ENCODE assay signal across 22 cellular contexts in genomic region chr3:150038830-150039229, GRCh38.
A peak's percentile ranks its signal among the peaks of the same experiment; 100 is the strongest.
DNase-seq lines count a peak whose midpoint lies in the region; ATAC-seq and TF ChIP-seq lines count a peak whose summit lies in the region.
"Had no signal": no experiment of that assay in that cellular context is flagged by ENCODE, and none has a peak within 500 bp of the region (broad histone marks: within the 10 kb centered on the region; RNA-seq: fewer than 3 reads in every experiment).

No MANE protein-coding gene starts in this region.

- CTCF ChIA-PET in SK-N-SH (lab: Yijun Ruan, JAX) (no interaction called here), WTC11 (lab: Charles Lee) (no interaction called here)

- no peak for DNase-seq in SK-N-SH
- DNase-seq in WTC11 (ENCODE audit: low spot score): no peak
- DNase-seq in mesendoderm: peak; percentile 33
- DNase-seq in posterior cingulate gyrus: no peak
- no peak for DNase-seq in sigmoid colon
- DNase-seq in left lung: no peak
- DNase-seq: activated CD4-positive, alpha-beta T cell treated with anti-CD3 and anti-CD28 coated beads, Interleukin-2, amount 10 ng/mL, durations not matched to agents 24 days and 14 days; C1 segment of cervical spinal cord; H7; IMR-90; MV-4-11; NCI-H1930; NCI-H446; right cardiac atrium; stimulated activated naive CD8-positive, alpha-beta T cell treated with anti-CD3 and anti-CD28 coated beads, Interleukin-15, Interleukin-2, amounts not matched to agents 100 U/mL and 50 U/mL, for 24 hours; T-cell had no signal

- no peak for TF ChIP-seq RAD21 in SK-N-SH (IDR thresholded peaks at IDR 0.05; ENCODE audit: low read length)

- peak overlapping the region; percentile 59; the same call in 1 of the 2 replicates for H2AFZ ChIP-seq in SK-N-SH (ENCODE audit: low read depth)

- H2BK5ac ChIP-seq in mesendoderm (ENCODE audit: low read length): no peak overlapping the region

- POLR2A ChIA-PET in SK-N-SH (lab: Yijun Ruan, JAX) (no interaction called here), WTC11 (lab: Charles Lee) (no interaction called here)

- TF ChIP-seq CTCF in SK-N-SH (IDR thresholded peaks at IDR 0.05) (no peak), WTC11 (IDR thresholded peaks at IDR 0.05) (no peak), sigmoid colon (IDR thresholded peaks at IDR 0.05) (no peak), left lung (IDR thresholded peaks at IDR 0.05) (no peak)

- no peak overlapping the region for H3K23ac ChIP-seq in mesendoderm (ENCODE audit: low read length)

- peak overlapping the region; percentile 13; the same call in 1 of the 2 replicates for H3K4me3 Mint-ChIP-seq in WTC11
- H3K4me3 Mint-ChIP-seq: activated CD4-positive, alpha-beta T cell treated with anti-CD3 and anti-CD28 coated beads, Interleukin-2, amount 10 ng/mL, durations not matched to agents 24 days and 14 days; T-cell; type B pancreatic cell had no signal

- no peak for ATAC-seq in SK-N-SH treated with all-trans-retinoic acid at 6 μM for 48 hours
- peak; percentile 67 for ATAC-seq in WTC11
- ATAC-seq in HG03159 (IDR thresholded peaks at IDR 0.05; ENCODE audit: unreplicated experiment): no peak
- no peak for ATAC-seq in left lung
- ATAC-seq: GM12878; right cardiac atrium; stimulated activated naive CD8-positive, alpha-beta T cell treated with anti-CD3 and anti-CD28 coated beads, Interleukin-15, Interleukin-2, amounts not matched to agents 100 U/mL and 50 U/mL, for 24 hours; T-cell had no signal

- no peak overlapping the region for H3K18ac ChIP-seq in mesendoderm (ENCODE audit: low read length)

- peaks cover 29% of the 10 kb centered on the region for H3K27me3 Mint-ChIP-seq in WTC11 (ENCODE audit: low read depth)
- H3K27me3 Mint-ChIP-seq: type B pancreatic cell had no signal

- H4K5ac ChIP-seq in mesendoderm (ENCODE audit: low read length): no peak overlapping the region

- 82% methylated on average over 6 of the region's 6 CpGs for WGBS in SK-N-SH (ENCODE audit: low lambda C conversion rate)
- no CpG with 5 or more reads among the region's 6 CpGs for WGBS in mesendoderm (ENCODE audit: extremely low coverage, insufficient coverage, low lambda C conversion rate)
- 85 to 91% methylated on average over 6 of the region's 6 CpGs for WGBS in sigmoid colon, 2 donors

- H3K27me3 ChIP-seq in SK-N-SH (ENCODE audit: insufficient read depth) (no peaks in the 10 kb centered on the region), mesendoderm (ENCODE audit: insufficient read depth, low read length, poor library complexity) (no peaks in the 10 kb centered on the region), sigmoid colon (no peaks in the 10 kb centered on the region), left lung (no peaks in the 10 kb centered on the region)

- TF ChIP-seq EP300 in SK-N-SH (IDR thresholded peaks at IDR 0.05; ENCODE audit: borderline replicate concordance in 1 of 2, low read depth in 1 of 2, low read length in 1 of 2) (no peak), sigmoid colon (IDR thresholded peaks at IDR 0.05) (no peak)

- peaks cover 3% of the 10 kb centered on the region for H3F3A ChIP-seq in SK-N-SH (replicated peaks; ENCODE audit: insufficient read depth)

- peaks cover 20% of the 10 kb centered on the region for H3K36me3 Mint-ChIP-seq in WTC11
- H3K36me3 Mint-ChIP-seq: T-cell, type B pancreatic cell had no signal

- no peak overlapping the region for H2BK15ac ChIP-seq in mesendoderm (replicated peaks; ENCODE audit: low read depth)

- H3K36me3 ChIP-seq in SK-N-SH (replicated peaks in 1 of 2; ENCODE audit: control insufficient read depth in 1 of 2, insufficient read depth in 2 of 2, low read length in 1 of 2): peaks cover 0 to 3% of the 10 kb centered on the region in 2 experiments
- H3K36me3 ChIP-seq in mesendoderm (ENCODE audit: control insufficient read depth, insufficient read depth, low read length): no peaks in the 10 kb centered on the region
- no peaks in the 10 kb centered on the region for H3K36me3 ChIP-seq in sigmoid colon
- no peaks in the 10 kb centered on the region for H3K36me3 ChIP-seq in left lung

- H3K27ac ChIP-seq in SK-N-SH (ENCODE audit: low read depth in 2 of 2, low read length in 1 of 2) (no peak overlapping the region), mesendoderm (ENCODE audit: low read depth, low read length) (no peak overlapping the region), sigmoid colon (no peak overlapping the region), left lung (no peak overlapping the region)
- H3K27ac ChIP-seq: epithelial cell of prostate had no signal

- H3K9ac ChIP-seq in SK-N-SH: no peak overlapping the region
- no peak overlapping the region for H3K9ac ChIP-seq in mesendoderm (ENCODE audit: low read length)

- H3K4me1 ChIP-seq in SK-N-SH (ENCODE audit: control insufficient read depth in 1 of 2, insufficient read depth in 2 of 2, low read depth in 1 of 2, low read length in 1 of 2): no peaks in the 10 kb centered on the region; a peak in 1 of 4 replicates
- H3K4me1 ChIP-seq in mesendoderm (ENCODE audit: control insufficient read depth, low read depth, low read length): no peaks in the 10 kb centered on the region
- H3K4me1 ChIP-seq in sigmoid colon: no peaks in the 10 kb centered on the region
- H3K4me1 ChIP-seq in left lung: no peaks in the 10 kb centered on the region

- no peaks in the 10 kb centered on the region for H3K9me2 ChIP-seq in SK-N-SH

- no peaks in the 10 kb centered on the region for H3K79me2 ChIP-seq in SK-N-SH (ENCODE audit: insufficient read depth)
- H3K79me2 ChIP-seq in mesendoderm (ENCODE audit: control insufficient read depth, insufficient read depth, low read length): no peaks in the 10 kb centered on the region

- H3K27ac Mint-ChIP-seq in WTC11: no peak overlapping the region
- H3K27ac Mint-ChIP-seq: activated CD4-positive, alpha-beta T cell treated with anti-CD3 and anti-CD28 coated beads, Interleukin-2, amount 10 ng/mL, durations not matched to agents 24 days and 14 days; activated T-helper 2 cell treated with anti-CD3 and anti-CD28 coated beads, Interferon-gamma antibody, Interleukin-2, Interleukin-4, amounts not matched to agents 10 μg/mL and 5 μg/mL and 100 μg/mL, durations not matched to agents 14 hours and 24 hours and 36 hours; T-cell; type B pancreatic cell had no signal

- peaks cover 45% of the 10 kb centered on the region for H3K4me1 Mint-ChIP-seq in WTC11
- H3K4me1 Mint-ChIP-seq: activated CD4-positive, alpha-beta T cell treated with anti-CD3 and anti-CD28 coated beads, Interleukin-2, amount 10 ng/mL, durations not matched to agents 24 days and 14 days; T-cell had no signal

- H3K9me3 ChIP-seq in SK-N-SH (peaks cover 9% of the 10 kb centered on the region), sigmoid colon (peaks cover 3 to 9% (median 6%) of the 10 kb centered on the region in 4 donors), left lung (peaks cover 0 to 25% of the 10 kb centered on the region in 2 donors)

- H3K79me1 ChIP-seq in mesendoderm (ENCODE audit: low read length): no peaks in the 10 kb centered on the region

- H3K9me3 Mint-ChIP-seq in WTC11: peaks cover 33% of the 10 kb centered on the region
- H3K9me3 Mint-ChIP-seq: activated T-helper 2 cell treated with anti-CD3 and anti-CD28 coated beads, Interferon-gamma antibody, Interleukin-2, Interleukin-4, amounts not matched to agents 10 μg/mL and 5 μg/mL and 100 μg/mL, durations not matched to agents 14 hours and 24 hours and 36 hours had no signal

- intact Hi-C loops in posterior cingulate gyrus (cut with DNase I) (no loop called here), sigmoid colon (cut with DNase I) (no loop called here), left lung (cut with DNase I) (no loop called here)

- no peak overlapping the region for H2AK5ac ChIP-seq in mesendoderm (ENCODE audit: low read length)

- H3K56ac ChIP-seq in mesendoderm (ENCODE audit: low read length): no peak overlapping the region

- TF ChIP-seq POLR2A in sigmoid colon (IDR thresholded peaks at IDR 0.05): no peak

- H3K4me2 ChIP-seq in SK-N-SH (no peak overlapping the region), mesendoderm (ENCODE audit: low read length) (no peak overlapping the region)

- no peaks in the 10 kb centered on the region for H4K20me1 ChIP-seq in SK-N-SH (ENCODE audit: insufficient read depth)

- H2BK120ac ChIP-seq in mesendoderm (ENCODE audit: low read depth, low read length): no peak overlapping the region

- no peak overlapping the region for H3K4ac ChIP-seq in mesendoderm (ENCODE audit: low read depth, low read length)

- no peak overlapping the region; a peak in 1 of 4 replicates for H3K4me3 ChIP-seq in SK-N-SH (ENCODE audit: low read depth in 2 of 2, low read length in 1 of 2)
- H3K4me3 ChIP-seq in mesendoderm (ENCODE audit: low read length): no peak overlapping the region
- H3K4me3 ChIP-seq in sigmoid colon: no peak overlapping the region
- H3K4me3 ChIP-seq in left lung: no peak overlapping the region
- H3K4me3 ChIP-seq: GM12878 had no signal

- no peak overlapping the region for H4K8ac ChIP-seq in mesendoderm (ENCODE audit: low read depth, low read length)

TF ChIP-seq in SK-N-SH, 30 proteins besides CTCF, POLR2A, EP300 and RAD21 (continues in another document):
- no peak for TF ChIP-seq MAX (IDR thresholded peaks at IDR 0.05; ENCODE audit: low read depth)
- TF ChIP-seq SMC3 (IDR thresholded peaks at IDR 0.05; ENCODE audit: low read depth, low read length): no peak
- TF ChIP-seq POLR2AphosphoS5 (IDR thresholded peaks at IDR 0.05; ENCODE audit: low read depth, low read length): no peak
- no peak for TF ChIP-seq FOXJ3 (CRISPR knock-in tag; IDR thresholded peaks at IDR 0.05)

TF ChIP-seq in WTC11, 78 proteins besides CTCF, POLR2A, EP300 and RAD21:
- TF ChIP-seq USF2 (CRISPR knock-in tag; IDR thresholded peaks at IDR 0.05) (no peak), NFYB (CRISPR knock-in tag; conservative IDR thresholded peaks at IDR 0.05; ENCODE audit: low read depth) (peak; percentile 35; the same call in 1 of the 2 replicates), ZNF512 (CRISPR knock-in tag; IDR thresholded peaks at IDR 0.05; ENCODE audit: borderline replicate concordance) (0 out of 2 replicates have a peak, but pooled peaks have one; percentile 30)
